Comparison of ENCODE assay signal across 9 cellular contexts in genomic region chr6:83417880-83418663, GRCh38. TPM values are rescaled to one million over a fixed set of nuclear protein-coding genes. Genes with fewer than 3 reads are reported as not detected.
DNase-seq lines count a peak whose midpoint lies in the region; ATAC-seq and FAIRE-seq lines count a peak whose summit lies in the region.
"Had no signal": no experiment of that assay in that cellular context is flagged by ENCODE, and none has a peak within 500 bp of the region (broad histone marks: within the 10 kb centered on the region; RNA-seq: fewer than 3 reads in every experiment).

No MANE protein-coding gene starts in this region.

- CTCF ChIA-PET in naive thymus-derived CD4-positive, alpha-beta T cell (lab: Charles Lee), result no interaction called here

- peaks cover 0 to 16% (median 4%) of the 10 kb centered on the region in 11 donors for H3K9me3 Mint-ChIP-seq in naive thymus-derived CD4-positive, alpha-beta T cell

- H3K4me3 Mint-ChIP-seq in naive thymus-derived CD4-positive, alpha-beta T cell, result no peak overlapping the region
- H3K4me3 Mint-ChIP-seq: naive B cell had no signal

- POLR2A ChIA-PET in naive thymus-derived CD4-positive, alpha-beta T cell (lab: Charles Lee), result no interaction called here

- peaks cover 0 to 1% (median 0%) of the 10 kb centered on the region in 5 donors for H3K27me3 Mint-ChIP-seq in naive thymus-derived CD4-positive, alpha-beta T cell
- H3K27me3 Mint-ChIP-seq: naive B cell had no signal

- no peaks in the 10 kb centered on the region for H3K36me3 Mint-ChIP-seq in naive thymus-derived CD4-positive, alpha-beta T cell
- H3K36me3 Mint-ChIP-seq: naive B cell had no signal

- DNase-seq in DMS153 treated with DMSO at 0.1 percent for 48 hours (lab: John Stamatoyannopoulos, UW; ENCODE audit: unreplicated experiment), result peak; percentile 37
- DNase-seq in HCEC 1CT, result peak; percentile 57
- peak; percentile 11 for DNase-seq in NT2/D1 (ENCODE audit: low read depth, low spot score)
- DNase-seq in naive thymus-derived CD4-positive, alpha-beta T cell, result no peak
- DNase-seq in NK-92 treated with Interleukin-12 subunit alpha and Interleukin-12 subunit beta, amount 100 ng/mL, for 24 hours (lab: John Stamatoyannopoulos, UW), result no peak
- no peak for DNase-seq in NCI-H2196 (lab: John Stamatoyannopoulos, UW; ENCODE audit: unreplicated experiment)
- no peak for DNase-seq in activated CD8-positive, alpha-beta memory T cell treated with anti-CD3 and anti-CD28 coated beads, Interleukin-2, amount 50 U/mL, for 48 hours
- DNase-seq: naive B cell had no signal

- no peaks in the 10 kb centered on the region for H3K9me3 ChIP-seq in NT2/D1 (ENCODE audit: insufficient read depth, low read length)
- no peaks in the 10 kb centered on the region for H3K9me3 ChIP-seq in naive thymus-derived CD4-positive, alpha-beta T cell (ENCODE audit: control insufficient read depth in 2 of 3, low read length in 3 of 3)

- H3K27ac ChIP-seq in naive thymus-derived CD4-positive, alpha-beta T cell (ENCODE audit: low read depth, low read length), result no peak overlapping the region

- H3K9ac ChIP-seq in NT2/D1 (ENCODE audit: insufficient read length, low read depth), result no peak overlapping the region

- no peaks in the 10 kb centered on the region for H3K27me3 ChIP-seq in NT2/D1 (ENCODE audit: insufficient read depth, insufficient read length)
- no peaks in the 10 kb centered on the region for H3K27me3 ChIP-seq in naive thymus-derived CD4-positive, alpha-beta T cell (ENCODE audit: control insufficient read depth in 2 of 2, insufficient read depth in 2 of 2, low read length in 2 of 2)

- no peaks in the 10 kb centered on the region for H3K4me1 ChIP-seq in NT2/D1 (ENCODE audit: insufficient read depth, insufficient read length)
- H3K4me1 ChIP-seq in naive thymus-derived CD4-positive, alpha-beta T cell (ENCODE audit: control insufficient read depth in 2 of 2, insufficient read depth in 2 of 2, low read length in 2 of 2), result no peaks in the 10 kb centered on the region

- no peak overlapping the region for H3K27ac Mint-ChIP-seq in naive thymus-derived CD4-positive, alpha-beta T cell
- H3K27ac Mint-ChIP-seq: naive B cell had no signal

- ATAC-seq in naive thymus-derived CD4-positive, alpha-beta T cell, result peak; percentile 34

- H3K4me3 ChIP-seq in NT2/D1 (ENCODE audit: insufficient read length, low read depth), result no peak overlapping the region
- no peak overlapping the region for H3K4me3 ChIP-seq in naive thymus-derived CD4-positive, alpha-beta T cell (ENCODE audit: low read length)

- H3K4me1 Mint-ChIP-seq in naive thymus-derived CD4-positive, alpha-beta T cell, result no peaks in the 10 kb centered on the region
- H3K4me1 Mint-ChIP-seq: naive B cell had no signal

- intact Hi-C loops in naive thymus-derived CD4-positive, alpha-beta T cell (cut with micrococcal nuclease), result no loop called here

- FAIRE-seq in endometrium (lab: Jason Lieb, UNC), result peak; percentile 94

- H3K36me3 ChIP-seq in NT2/D1 (ENCODE audit: insufficient read depth, insufficient read length, low read length), result no peaks in the 10 kb centered on the region
- no peaks in the 10 kb centered on the region for H3K36me3 ChIP-seq in naive thymus-derived CD4-positive, alpha-beta T cell (ENCODE audit: control insufficient read depth in 2 of 3, insufficient read depth in 3 of 3, low read length in 3 of 3)

RNA-seq across cellular contexts. Expression of gene ME1, which starts 12.8 kb away (rescaled TPM):
- under 1 TPM in 4 of 5 experiments, not detected in 1; 0.19 to 0.49 (median 0.29) TPM for total RNA-seq in naive thymus-derived CD4-positive, alpha-beta T cell
- not detected for polyA plus RNA-seq in naive thymus-derived CD4-positive, alpha-beta T cell

Comparison
In these comparisons a context has a peak if more than half of its experiments do, and no peak if none do; other contexts are left out.
1. DNase-seq: peak in DMS153 treated with DMSO at 0.1 percent for 48 hours (single experiment), HCEC 1CT (single experiment) and NT2/D1 (single experiment); none in naive thymus-derived CD4-positive, alpha-beta T cell (0 of 9), NK-92 treated with Interleukin-12 subunit alpha and Interleukin-12 subunit beta, amount 100 ng/mL, for 24 hours (single experiment), NCI-H2196 (single experiment) and activated CD8-positive, alpha-beta memory T cell treated with anti-CD3 and anti-CD28 coated beads, Interleukin-2, amount 50 U/mL, for 48 hours (single experiment).